21 cellular contexts compared by ENCODE assay signal in genomic region chr10:59025981-59026730, GRCh38.
"Had no signal": no experiment of that assay in that cellular context is flagged by ENCODE, and none has a peak within 500 bp of the region (broad histone marks: within the 10 kb centered on the region; RNA-seq: fewer than 3 reads in every experiment).

No MANE protein-coding gene starts in this region.

- H3K27ac ChIP-seq: adrenal gland, colonic mucosa, esophagus muscularis mucosa, gastrocnemius medialis, sigmoid colon, upper lobe of left lung, VCaP had no signal

- H3K4me1 Mint-ChIP-seq: activated CD4-positive, alpha-beta T cell treated with anti-CD3 and anti-CD28 coated beads, Interleukin-2, amount 10 ng/mL, durations not matched to agents 7 days and 5 days; memory B cell; nephron had no signal

- H3K27me3 ChIP-seq: adrenal gland, colonic mucosa, esophagus muscularis mucosa, gastrocnemius medialis, sigmoid colon, upper lobe of left lung had no signal

- H3K27ac Mint-ChIP-seq: activated CD4-positive, alpha-beta T cell treated with anti-CD3 and anti-CD28 coated beads, Interleukin-2, amount 10 ng/mL, durations not matched to agents 7 days and 5 days; activated CD8-positive, alpha-beta T cell treated with anti-CD3 and anti-CD28 coated beads, Interleukin-2, amount 10 ng/mL, durations not matched to agents 7 days and 5 days; activated naive CD8-positive, alpha-beta T cell; activated T-helper 1 cell treated with anti-CD3 and anti-CD28 coated beads, Interleukin-12 subunit alpha, Interleukin-12 subunit beta, Interleukin-2, Interleukin-4 antibody, amounts not matched to agents 30 ng/mL and 10 ng/mL and 1 ng/mL, durations not matched to agents 14 hours and 24 hours and 36 hours; memory B cell; nephron had no signal

- H3K9me3 Mint-ChIP-seq: activated T-helper 1 cell treated with anti-CD3 and anti-CD28 coated beads, Interleukin-12 subunit alpha, Interleukin-12 subunit beta, Interleukin-2, Interleukin-4 antibody, amounts not matched to agents 30 ng/mL and 10 ng/mL and 1 ng/mL, durations not matched to agents 14 hours and 24 hours and 36 hours had no signal

- ATAC-seq: activated CD8-positive, alpha-beta T cell treated with anti-CD3 and anti-CD28 coated beads, Interleukin-2, amount 10 ng/mL, durations not matched to agents 7 days and 5 days; gastrocnemius medialis; left cardiac atrium had no signal

- H3K36me3 Mint-ChIP-seq: activated naive CD8-positive, alpha-beta T cell; memory B cell had no signal

- H3K9me3 ChIP-seq: adrenal gland, colonic mucosa, esophagus muscularis mucosa, gastrocnemius medialis, sigmoid colon, upper lobe of left lung had no signal

- H3K4me3 ChIP-seq: adrenal gland, colonic mucosa, esophagus muscularis mucosa, gastrocnemius medialis, sigmoid colon, upper lobe of left lung had no signal

- DNase-seq: activated CD4-positive, alpha-beta T cell treated with anti-CD3 and anti-CD28 coated beads, Interleukin-2, amount 10 ng/mL, durations not matched to agents 7 days and 5 days; activated CD4-positive, CD25-positive, alpha-beta regulatory T cell treated with anti-CD3 and anti-CD28 coated beads, Interleukin-2, amount 50 U/mL, for 72 hours; activated CD8-positive, alpha-beta T cell treated with anti-CD3 and anti-CD28 coated beads, Interleukin-2, amount 10 ng/mL, durations not matched to agents 7 days and 5 days; adrenal gland; central memory CD4-positive, alpha-beta T cell; colonic mucosa; gastrocnemius medialis; head of caudate nucleus; left cardiac atrium; occipital lobe; sigmoid colon; stimulated activated CD4-positive, alpha-beta T cell treated with anti-CD3 and anti-CD28 coated beads, Interleukin-4, amount 100 ng/mL, for 1 hour; stimulated activated naive CD4-positive, alpha-beta T cell; T-helper 2 cell had no signal

- H3K27me3 Mint-ChIP-seq: activated CD4-positive, alpha-beta T cell treated with anti-CD3 and anti-CD28 coated beads, Interleukin-2, amount 10 ng/mL, durations not matched to agents 7 days and 5 days; activated naive CD8-positive, alpha-beta T cell had no signal

- H3K36me3 ChIP-seq: adrenal gland, colonic mucosa, esophagus muscularis mucosa, gastrocnemius medialis, sigmoid colon, upper lobe of left lung had no signal

- H3K4me1 ChIP-seq: adrenal gland, colonic mucosa, esophagus muscularis mucosa, gastrocnemius medialis, sigmoid colon, upper lobe of left lung had no signal

- H3K4me3 Mint-ChIP-seq: activated CD4-positive, alpha-beta T cell treated with anti-CD3 and anti-CD28 coated beads, Interleukin-2, amount 10 ng/mL, durations not matched to agents 7 days and 5 days; activated CD8-positive, alpha-beta T cell treated with anti-CD3 and anti-CD28 coated beads, Interleukin-2, amount 10 ng/mL, durations not matched to agents 7 days and 5 days; activated naive CD8-positive, alpha-beta T cell; activated T-helper 1 cell treated with anti-CD3 and anti-CD28 coated beads, Interleukin-12 subunit alpha, Interleukin-12 subunit beta, Interleukin-2, Interleukin-4 antibody, amounts not matched to agents 30 ng/mL and 10 ng/mL and 1 ng/mL, durations not matched to agents 14 hours and 24 hours and 36 hours; memory B cell; nephron had no signal
